Comparison of ENCODE assay signal across 8 cellular contexts in the genomic region with DNA sequence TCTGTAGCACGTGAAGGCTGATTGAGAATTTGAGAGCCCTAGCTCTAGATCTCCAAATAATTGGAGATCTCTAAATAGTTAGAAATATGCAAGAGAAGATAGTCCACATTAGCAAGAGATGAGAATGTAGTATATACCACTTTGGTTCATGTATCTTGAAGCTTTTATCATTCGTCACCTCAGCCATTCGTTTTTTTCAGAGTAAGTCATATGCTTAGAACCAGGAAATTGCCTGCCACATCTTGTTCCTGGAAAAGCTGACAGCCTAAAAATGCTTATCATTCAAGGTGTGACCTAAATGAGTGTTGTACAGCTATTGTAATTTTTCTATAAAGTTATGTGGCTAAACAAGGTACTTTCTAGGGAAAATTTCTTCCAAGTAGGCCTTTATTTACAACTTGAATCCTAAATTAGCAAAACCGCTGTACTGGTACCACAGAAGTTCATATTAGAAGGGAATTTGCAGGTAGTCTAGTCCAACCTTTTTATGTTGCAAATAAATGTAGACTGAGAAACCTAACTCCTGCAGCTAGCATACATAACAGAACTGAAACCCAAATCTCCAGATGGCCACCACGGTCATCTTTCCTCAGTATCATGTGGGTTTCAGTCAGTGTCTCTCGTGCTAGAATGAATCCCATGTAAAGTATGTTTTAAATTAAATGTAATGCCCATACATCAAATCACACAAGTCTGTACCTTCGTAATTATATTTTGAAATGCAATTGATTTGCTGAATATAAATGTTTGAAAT. TPM values are rescaled to one million over a fixed set of nuclear protein-coding genes. Genes with fewer than 3 reads are reported as not detected.
DNase-seq lines count a peak whose midpoint lies in the region; ATAC-seq and TF ChIP-seq lines count a peak whose summit lies in the region.

No MANE protein-coding gene starts in this region.

- peak overlapping the region; percentile 67 for H3K27ac ChIP-seq in foreskin keratinocyte
- H3K27ac ChIP-seq in CD4-positive, alpha-beta T cell (ENCODE audit: low read depth, low read length): no peak overlapping the region

- peak; percentile 75 for DNase-seq in DMS 273 (lab: John Stamatoyannopoulos, UW; ENCODE audit: unreplicated experiment)
- peak; percentile 84 to 92 for DNase-seq in foreskin keratinocyte
- no peak for DNase-seq in CD4-positive, alpha-beta T cell
- DNase-seq in activated gamma-delta T cell (lab: John Stamatoyannopoulos, UW): no peak
- no peak for DNase-seq in NCI-H446 (lab: John Stamatoyannopoulos, UW)
- DNase-seq in T-helper 9 cell: no peak

- H3K4me1 Mint-ChIP-seq in CD4-positive, alpha-beta T cell (ENCODE audit: low read depth): peaks cover 17% of the 10 kb centered on the region

- H3K27ac Mint-ChIP-seq in CD4-positive, alpha-beta T cell: no peak overlapping the region

- CTCF ChIA-PET in CD4-positive, alpha-beta T cell (lab: Charles Lee): interaction anchor here (1.0 kb wide), 1 partner anchor 47 kb away, joined by 3 read pairs; no protein-coding TSS in a partner anchor

- peaks cover 60% of the 10 kb centered on the region for H3K4me1 ChIP-seq in foreskin keratinocyte

- H3K9me3 ChIP-seq in CD4-positive, alpha-beta T cell (ENCODE audit: control insufficient read depth, low read length): no peaks in the 10 kb centered on the region

- ATAC-seq in GM21447 (IDR thresholded peaks at IDR 0.05; ENCODE audit: unreplicated experiment) (peak; percentile 91), HG03571 (IDR thresholded peaks at IDR 0.05; ENCODE audit: unreplicated experiment) (peak; percentile 83), foreskin keratinocyte (peak; percentile 66)
- no peak for ATAC-seq in CD4-positive, alpha-beta T cell (ENCODE audit: poor library complexity)

- no peaks in the 10 kb centered on the region for H3K36me3 Mint-ChIP-seq in CD4-positive, alpha-beta T cell (ENCODE audit: low read depth)

- no peak overlapping the region for H3K4me3 Mint-ChIP-seq in CD4-positive, alpha-beta T cell

- H3K27me3 Mint-ChIP-seq in CD4-positive, alpha-beta T cell: no peaks in the 10 kb centered on the region

- no peaks in the 10 kb centered on the region for H3K9me3 Mint-ChIP-seq in CD4-positive, alpha-beta T cell

- intact Hi-C loops in CD4-positive, alpha-beta T cell (cut with DNase I, micrococcal nuclease): no loop called here

- H3K27me3 ChIP-seq in foreskin keratinocyte: no peaks in the 10 kb centered on the region
- no peaks in the 10 kb centered on the region for H3K27me3 ChIP-seq in CD4-positive, alpha-beta T cell (ENCODE audit: control insufficient read depth, insufficient read depth, low read length)

- no peak for TF ChIP-seq CTCF in foreskin keratinocyte (conservative IDR thresholded peaks at IDR 0.05)
- no peak for TF ChIP-seq CTCF in CD4-positive, alpha-beta T cell (IDR thresholded peaks at IDR 0.05)

- POLR2A ChIA-PET in CD4-positive, alpha-beta T cell (lab: Charles Lee): interaction anchor here (0.6 to 1.1 kb wide), 3 partner anchors 9 to 19 kb away, joined by 3 to 4 read pairs (median 3); no protein-coding TSS in a partner anchor

RNA-seq across cellular contexts. Expression of a gene that starts 48.6 kb away (rescaled TPM):
- 47.4 and 52.3 TPM in 2 replicates for total RNA-seq in foreskin keratinocyte
- 11.1 and 11.9 TPM in 2 replicates for polyA plus RNA-seq in foreskin keratinocyte
- 10 to 100 TPM; 26.1 to 28.7 TPM for total RNA-seq in CD4-positive, alpha-beta T cell

Comparison
In these comparisons a context has a peak if more than half of its experiments do, and no peak if none do; other contexts are left out.
1. DNase-seq: peak in DMS 273 (single experiment) and foreskin keratinocyte (2 of 2); none in CD4-positive, alpha-beta T cell (0 of 10), activated gamma-delta T cell (single experiment), NCI-H446 (0 of 2) and T-helper 9 cell (single experiment).